ENCODE assay signal across 38 cellular contexts in genomic region chr4:67614186-67614585, GRCh38. TPM values are rescaled to one million over a fixed set of nuclear protein-coding genes. Genes with fewer than 3 reads are reported as not detected.
"Had no signal": no experiment of that assay in that cellular context is flagged by ENCODE, and none has a peak within 500 bp of the region (broad histone marks: within the 10 kb centered on the region; RNA-seq: fewer than 3 reads in every experiment).

No MANE protein-coding gene starts in this region.

- DNase-seq: Karpas-422, Kasumi-1, KG1, MG63, MM.1S, MV-4-11, NCI-H1048, NCI-H1092, NCI-H1092 treated with DMSO at 0.1 percent for 48 hours, NCI-H1105, NCI-H1105 treated with DMSO at 0.1 percent for 48 hours, NCI-H1417, NCI-H1417 treated with DMSO at 0.1 percent for 48 hours, NCI-H1436, NCI-H1436 treated with DMSO at 0.1 percent for 48 hours, NCI-H146, NCI-H1694, NCI-H1694 treated with DMSO at 0.1 percent for 48 hours, NCI-H187, NCI-H187 treated with DMSO at 0.1 percent for 48 hours, NCI-H1930, NCI-H2029, NCI-H2029 treated with DMSO at 0.1 percent for 48 hours, NCI-H2081, NCI-H2081 treated with DMSO at 0.1 percent for 48 hours, NCI-H2107, NCI-H2171, NCI-H2171 treated with DMSO at 0.1 percent for 48 hours, NCI-H2227 treated with DMSO at 0.1 percent for 48 hours, NCI-H226, NCI-H345, NCI-H446, NCI-H446 treated with DMSO at 0.1 percent for 48 hours had no signal

- H3K27me3 ChIP-seq: MG63 had no signal

- H3K27ac ChIP-seq: KMS-11 had no signal

- H3K9me3 ChIP-seq: MG63 had no signal

- H3K4me3 ChIP-seq: MG63 had no signal

RNA-seq across cellular contexts. Expression of gene STAP1, which starts 55.7 kb away (rescaled TPM):
- total RNA-seq: LHCN-M2, M059J, MCF 10A, NCI-H460 had no signal
